ENCODE assay signal across 8 cellular contexts in genomic region chr4:165873298-165874071, GRCh38. TPM values are rescaled to one million over a fixed set of nuclear protein-coding genes. Genes with fewer than 3 reads are reported as not detected.
A peak's percentile ranks its signal among the peaks of the same experiment; 100 is the strongest.
DNase-seq lines count a peak whose midpoint lies in the region; ATAC-seq and TF ChIP-seq lines count a peak whose summit lies in the region.

No MANE protein-coding gene starts in this region.

- intact Hi-C loops in HCT116 (cut with micrococcal nuclease), result no loop called here
- intact Hi-C loops in left ventricle myocardium inferior (cut with micrococcal nuclease), result no loop called here

- H3K4me3 Mint-ChIP-seq in activated CD8-positive, alpha-beta T cell treated with anti-CD3 and anti-CD28 coated beads, Interleukin-2, amount 10 ng/mL, durations not matched to agents 7 days and 5 days, result no peak overlapping the region

- peak overlapping the region; percentile 48 for H3K9ac ChIP-seq in HCT116 (ENCODE audit: low read length)

- POLR2A ChIA-PET in HCT116 (lab: Charles Lee), result interaction anchor here (2.5 kb wide), 1 partner anchor 12 kb away, joined by 7 read pairs; no protein-coding TSS in a partner anchor
- POLR2A ChIA-PET in activated CD8-positive, alpha-beta T cell treated with anti-CD3 and anti-CD28 coated beads, Interleukin-2, amount 10 ng/mL, durations not matched to agents 7 days and 5 days (lab: Charles Lee), result no interaction called here

- peak overlapping the region; percentile 95 for H3K4me2 ChIP-seq in HCT116 (ENCODE audit: low read length)

- H3K9me3 Mint-ChIP-seq in activated CD8-positive, alpha-beta T cell treated with anti-CD3 and anti-CD28 coated beads, Interleukin-2, amount 10 ng/mL, durations not matched to agents 7 days and 5 days (ENCODE audit: insufficient read depth), result no peaks in the 10 kb centered on the region

- BruUV-seq in HCT116 (replicated peaks; lab: Mats Ljungman, UMichigan), result no TSS peak

- peak overlapping the region; percentile 100 for H2AFZ ChIP-seq in HCT116 (ENCODE audit: low read depth, low read length, poor library complexity, severe bottlenecking)

- ATAC-seq in HCT116 (peak; percentile 65), GM21717 (IDR thresholded peaks at IDR 0.05; ENCODE audit: unreplicated experiment) (no peak), HG02571 (IDR thresholded peaks at IDR 0.05; ENCODE audit: unreplicated experiment) (no peak)
- peak; percentile 42 for ATAC-seq in activated CD8-positive, alpha-beta T cell treated with anti-CD3 and anti-CD28 coated beads, Interleukin-2, amount 10 ng/mL, durations not matched to agents 7 days and 5 days

- H3K4me3 ChIP-seq in AG09309 (ENCODE audit: control insufficient read depth, low read depth, low read length), result peak overlapping the region; percentile 47
- H3K4me3 ChIP-seq in HCT116 (replicated peaks in 1 of 2; ENCODE audit: low read depth in 1 of 2, low read length in 2 of 2), result peak overlapping the region; percentile 62 to 69
- peak overlapping the region; percentile 73 for H3K4me3 ChIP-seq in left ventricle myocardium inferior

- RAD21 ChIA-PET in HCT116 (lab: Charles Lee; ENCODE audit: low non-redundant PET in 1 of 2, low total read pairs in 2 of 2, uncharacterized antibody in 2 of 2, unreplicated experiment in 2 of 2), result no interaction called here

- no peaks in the 10 kb centered on the region for H3K36me3 Mint-ChIP-seq in activated CD8-positive, alpha-beta T cell treated with anti-CD3 and anti-CD28 coated beads, Interleukin-2, amount 10 ng/mL, durations not matched to agents 7 days and 5 days (ENCODE audit: low read depth)

- H3K9me3 ChIP-seq in HCT116 (ENCODE audit: control insufficient read depth in 1 of 2, insufficient read depth in 1 of 2, low read depth in 1 of 2, low read length in 2 of 2) (no peaks in the 10 kb centered on the region), left ventricle myocardium inferior (replicated peaks) (no peaks in the 10 kb centered on the region)

- peak overlapping the region; percentile 31; the same call in 1 of the 2 replicates for H3K27ac ChIP-seq in HCT116 (ENCODE audit: low read depth, low read length)
- peak overlapping the region; percentile 28 for H3K27ac ChIP-seq in left ventricle myocardium inferior (replicated peaks)

- no peak for TF ChIP-seq RAD21 in HCT116 (IDR thresholded peaks at IDR 0.05; ENCODE audit: low read depth)

- no peak overlapping the region for H3K27ac Mint-ChIP-seq in activated CD8-positive, alpha-beta T cell treated with anti-CD3 and anti-CD28 coated beads, Interleukin-2, amount 10 ng/mL, durations not matched to agents 7 days and 5 days

- CTCF ChIA-PET in HCT116 (lab: Charles Lee), result no interaction called here
- CTCF ChIA-PET in activated CD8-positive, alpha-beta T cell treated with anti-CD3 and anti-CD28 coated beads, Interleukin-2, amount 10 ng/mL, durations not matched to agents 7 days and 5 days (lab: Charles Lee), result interaction anchor here (0.7 kb wide), 1 partner anchor 9 kb away, joined by 3 read pairs; no protein-coding TSS in a partner anchor

- TF ChIP-seq CTCF in AG09309 (IDR thresholded peaks at IDR 0.05; ENCODE audit: control insufficient read depth, insufficient read depth, low read depth, low read length, missing control alignments) (no peak), HCT116 (IDR thresholded peaks at IDR 0.05 in 2 of 3, conservative IDR thresholded peaks at IDR 0.05 in 1 of 3; ENCODE audit: borderline replicate concordance in 1 of 3, insufficient read depth in 1 of 3, low read depth in 2 of 3, low read length in 2 of 3) (no peak), left ventricle myocardium inferior (IDR thresholded peaks at IDR 0.05; ENCODE audit: borderline replicate concordance) (no peak)

- DNase-seq in AG09309 (ENCODE audit: low read depth) (no peak), HCT116 (ENCODE audit: low read depth, low spot score) (no peak), left ventricle myocardium inferior (peak; percentile 24), retina (peak; percentile 84), T-helper 1 cell (no peak)
- DNase-seq in activated CD8-positive, alpha-beta T cell treated with anti-CD3 and anti-CD28 coated beads, Interleukin-2, amount 10 ng/mL, durations not matched to agents 7 days and 5 days, result no peak

- TF ChIP-seq POLR2A in HCT116 (IDR thresholded peaks at IDR 0.05; ENCODE audit: borderline replicate concordance, extremely low read depth, insufficient read depth, insufficient read length), result no peak

- H3K27me3 Mint-ChIP-seq in activated CD8-positive, alpha-beta T cell treated with anti-CD3 and anti-CD28 coated beads, Interleukin-2, amount 10 ng/mL, durations not matched to agents 7 days and 5 days (ENCODE audit: low read depth), result peaks cover 42% of the 10 kb centered on the region

- no peaks in the 10 kb centered on the region for H3K36me3 ChIP-seq in HCT116 (ENCODE audit: control insufficient read depth in 1 of 2, insufficient read depth in 2 of 2, low read length in 2 of 2)
- no peaks in the 10 kb centered on the region for H3K36me3 ChIP-seq in left ventricle myocardium inferior

- peaks cover 6 to 26% of the 10 kb centered on the region in 2 experiments; a peak in 3 of 4 replicates for H3K4me1 ChIP-seq in HCT116 (ENCODE audit: control insufficient read depth in 1 of 2, insufficient read depth in 2 of 2, low read length in 2 of 2)
- peaks cover 30% of the 10 kb centered on the region for H3K4me1 ChIP-seq in left ventricle myocardium inferior

- no peaks in the 10 kb centered on the region for H4K20me1 ChIP-seq in HCT116 (ENCODE audit: insufficient read depth)

- H3K27me3 ChIP-seq in HCT116 (ENCODE audit: insufficient read depth, low read length) (no peaks in the 10 kb centered on the region), left ventricle myocardium inferior (ENCODE audit: low read depth) (peaks cover 47% of the 10 kb centered on the region)

- H3K4me1 Mint-ChIP-seq in activated CD8-positive, alpha-beta T cell treated with anti-CD3 and anti-CD28 coated beads, Interleukin-2, amount 10 ng/mL, durations not matched to agents 7 days and 5 days (ENCODE audit: low read depth), result peaks cover 13% of the 10 kb centered on the region

- no peaks in the 10 kb centered on the region for H3K9me2 ChIP-seq in HCT116 (ENCODE audit: insufficient read depth)

- no peaks in the 10 kb centered on the region for H3K79me2 ChIP-seq in HCT116 (ENCODE audit: insufficient read depth, low read length)

TF ChIP-seq in HCT116, 20 proteins besides CTCF, POLR2A, EP300 and RAD21:
- no peak for TF ChIP-seq ZBTB33 (IDR thresholded peaks at IDR 0.05; ENCODE audit: extremely low read depth, insufficient replicate concordance, low read length)
- no peak for TF ChIP-seq ZFX (IDR thresholded peaks at IDR 0.05)
- TF ChIP-seq POLR2AphosphoS5 (IDR thresholded peaks at IDR 0.05; ENCODE audit: low read depth, low read length), result no peak
- TF ChIP-seq EGR1 (IDR thresholded peaks at IDR 0.05; ENCODE audit: low read depth), result peak; percentile 49; the same call in 1 of the 2 replicates
TF ChIP-seq in HCT116: peak in this region for 1.

RNA-seq across cellular contexts. Expression of gene TLL1, which starts 0.4 kb away (rescaled TPM):
- 0.37 TPM for total RNA-seq in HCT116 (2021; ENCODE audit: unreplicated experiment)
- 0.07 and 0.25 TPM in 2 replicates for polyA plus RNA-seq in HCT116 (2012)
- total RNA-seq in activated CD8-positive, alpha-beta T cell treated with anti-CD3 and anti-CD28 coated beads, Interleukin-2, amount 10 ng/mL, durations not matched to agents 7 days and 5 days, result not detected
- total RNA-seq in left ventricle myocardium inferior, result 1.0 TPM

Comparison
In these comparisons a context has a peak if more than half of its experiments do, and no peak if none do; other contexts are left out.
1. DNase-seq: peak in left ventricle myocardium inferior (single experiment) and retina (single experiment); none in AG09309 (single experiment), HCT116 (single experiment), activated CD8-positive, alpha-beta T cell treated with anti-CD3 and anti-CD28 coated beads, Interleukin-2, amount 10 ng/mL, durations not matched to agents 7 days and 5 days (single experiment) and T-helper 1 cell (0 of 5).
2. ATAC-seq: peak in HCT116 (single experiment) and activated CD8-positive, alpha-beta T cell treated with anti-CD3 and anti-CD28 coated beads, Interleukin-2, amount 10 ng/mL, durations not matched to agents 7 days and 5 days (single experiment); none in GM21717 (single experiment) and HG02571 (single experiment).
3. Peak in every context shown above with its lines, with median percentiles within 50 percentile points of each other: H3K4me3 ChIP-seq.